ENCODE assay signal across 9 cellular contexts in genomic region chr12:11497995-11498394, GRCh38.
DNase-seq lines count a peak whose midpoint lies in the region; ATAC-seq and TF ChIP-seq lines count a peak whose summit lies in the region.
"Had no signal": no experiment of that assay in that cellular context is flagged by ENCODE, and none has a peak within 500 bp of the region (broad histone marks: within the 10 kb centered on the region; RNA-seq: fewer than 3 reads in every experiment).

No MANE protein-coding gene starts in this region.

- peak; percentile 62 for ATAC-seq in GM18909 (IDR thresholded peaks at IDR 0.05; ENCODE audit: poor library complexity, unreplicated experiment)
- ATAC-seq in HG02759 (IDR thresholded peaks at IDR 0.05; ENCODE audit: unreplicated experiment), result peak; percentile 81

- peaks cover 0 to 2% of the 10 kb centered on the region in 2 donors for H3K27me3 ChIP-seq in tibial artery

- intact Hi-C loops in tibial artery (cut with DNase I; ENCODE audit: low total_unique reads), result no loop called here

- H3K36me3 ChIP-seq in tibial artery, result no peaks in the 10 kb centered on the region

- in situ Hi-C loops in KBM-7 (cut with MboI; ENCODE audit: low pct_unique_long_range_greater_than_20kb, low sequenced_read_pairs), result loop anchor here (25.0 kb wide), 1 partner anchor 261 kb away; no protein-coding TSS in a partner anchor

- no peak overlapping the region for H3K4me3 ChIP-seq in tibial artery

- no peak for TF ChIP-seq CTCF in tibial artery (IDR thresholded peaks at IDR 0.05)

- peaks cover 0 to 10% (median 3%) of the 10 kb centered on the region in 4 donors for H3K4me1 ChIP-seq in tibial artery

- H3K9me3 ChIP-seq in tibial artery, result no peaks in the 10 kb centered on the region

- DNase-seq in DMS153 treated with DMSO at 0.1 percent for 48 hours (lab: John Stamatoyannopoulos, UW; ENCODE audit: unreplicated experiment) (peak; percentile 5), KBM-7 (peak; percentile 25), globus pallidus (ENCODE audit: low spot score) (no peak), tibial artery (no peak), caudate nucleus (lab: John Stamatoyannopoulos, UW) (no peak), middle frontal gyrus (ENCODE audit: extremely low spot score, low spot score) (no peak)
- DNase-seq: activated CD8-positive, alpha-beta memory T cell treated with anti-CD3 and anti-CD28 coated beads for 24 hours had no signal

- no peak overlapping the region for H3K27ac ChIP-seq in tibial artery
- no peak overlapping the region for H3K27ac ChIP-seq in caudate nucleus (ENCODE audit: low read depth, low read length)

Comparison
In these comparisons a context has a peak if more than half of its experiments do, and no peak if none do; other contexts are left out.
1. DNase-seq: peak in DMS153 treated with DMSO at 0.1 percent for 48 hours (single experiment) and KBM-7 (single experiment); none in globus pallidus (single experiment), tibial artery (0 of 2), caudate nucleus (0 of 61) and middle frontal gyrus (single experiment).